ENCODE assay signal across 18 cellular contexts in genomic region chr16:14042706-14043105, GRCh38. TPM values are rescaled to one million over a fixed set of nuclear protein-coding genes. Genes with fewer than 3 reads are reported as not detected.
A peak's percentile ranks its signal among the peaks of the same experiment; 100 is the strongest.
DNase-seq lines count a peak whose midpoint lies in the region; ATAC-seq and TF ChIP-seq lines count a peak whose summit lies in the region.
"Had no signal": no experiment of that assay in that cellular context is flagged by ENCODE, and none has a peak within 500 bp of the region (broad histone marks: within the 10 kb centered on the region; RNA-seq: fewer than 3 reads in every experiment).

No MANE protein-coding gene starts in this region.

- H3K9me3 Mint-ChIP-seq in nephron progenitor cell: peaks cover 11% of the 10 kb centered on the region
- H3K9me3 Mint-ChIP-seq: activated T-helper 17 cell treated with anti-CD3 and anti-CD28 coated beads, Interleukin-2, amount 50 U/mL, for 72 hours had no signal

- H4K20me1 ChIP-seq in osteoblast (ENCODE audit: insufficient read depth, low read length): no peaks in the 10 kb centered on the region

- peaks cover 15% of the 10 kb centered on the region for H3K4me1 Mint-ChIP-seq in nephron progenitor cell
- H3K4me1 Mint-ChIP-seq: activated T-helper 17 cell treated with anti-CD3 and anti-CD28 coated beads, Interleukin-2, amount 50 U/mL, for 72 hours had no signal

- no peaks in the 10 kb centered on the region for H3K36me3 Mint-ChIP-seq in nephron progenitor cell (ENCODE audit: low read depth)
- H3K36me3 Mint-ChIP-seq: CD4-positive, CD25-positive, alpha-beta regulatory T cell had no signal

- no peaks in the 10 kb centered on the region for H3K36me3 ChIP-seq in body of pancreas (replicated peaks in 1 of 2; ENCODE audit: insufficient read depth in 1 of 2, low read depth in 2 of 2)
- no peaks in the 10 kb centered on the region for H3K36me3 ChIP-seq in osteoblast (ENCODE audit: insufficient read depth, low read length)
- H3K36me3 ChIP-seq: tibial nerve had no signal

- no peaks in the 10 kb centered on the region for H3K27me3 Mint-ChIP-seq in nephron progenitor cell (ENCODE audit: low read depth, poor library complexity)
- H3K27me3 Mint-ChIP-seq: activated T-helper 17 cell treated with anti-CD3 and anti-CD28 coated beads, Interleukin-2, amount 50 U/mL, for 72 hours had no signal

- DNase-seq in body of pancreas (peak in 1 of 4 donors; percentile 7), glomerular endothelial cell (ENCODE audit: extremely low read depth, low read depth, low spot score) (peak; percentile 94), nephron progenitor cell (no peak), osteoblast (ENCODE audit: insufficient read length, low spot score, missing footprints) (no peak), COLO668 (lab: John Stamatoyannopoulos, UW; ENCODE audit: unreplicated experiment) (no peak)
- no peak for DNase-seq in stimulated activated CD8-positive, alpha-beta memory T cell treated with anti-CD3 and anti-CD28 coated beads, Interleukin-4, amount 100 ng/mL, for 48 hours
- DNase-seq: CD4-positive, CD25-positive, alpha-beta regulatory T cell; effector memory CD4-positive, alpha-beta T cell; NCI-H1048; NCI-H2107; NCI-H524; T-helper 9 cell had no signal

- H3K79me2 ChIP-seq in osteoblast (ENCODE audit: insufficient read depth, low read length): no peaks in the 10 kb centered on the region

- H3K27me3 ChIP-seq in body of pancreas (no peaks in the 10 kb centered on the region), osteoblast (ENCODE audit: insufficient read depth, low read length) (no peaks in the 10 kb centered on the region)
- H3K27me3 ChIP-seq: tibial nerve had no signal

- no peak overlapping the region for H3K4me3 ChIP-seq in body of pancreas
- no peak overlapping the region for H3K4me3 ChIP-seq in osteoblast (ENCODE audit: insufficient read depth, low read length)
- H3K4me3 ChIP-seq: SK-N-MC, tibial nerve had no signal

- H3K4me2 ChIP-seq in osteoblast (ENCODE audit: insufficient read depth, low read length): no peak overlapping the region

- peak overlapping the region; percentile 55 for H3K27ac Mint-ChIP-seq in nephron progenitor cell
- H3K27ac Mint-ChIP-seq: activated T-helper 17 cell treated with anti-CD3 and anti-CD28 coated beads, Interleukin-2, amount 50 U/mL, for 72 hours; CD4-positive, CD25-positive, alpha-beta regulatory T cell had no signal

- no peaks in the 10 kb centered on the region for H3K4me1 ChIP-seq in body of pancreas
- no peaks in the 10 kb centered on the region for H3K4me1 ChIP-seq in osteoblast (ENCODE audit: insufficient read depth, low read length)
- H3K4me1 ChIP-seq: tibial nerve had no signal

- H3K4me3 Mint-ChIP-seq in nephron progenitor cell: no peak overlapping the region
- H3K4me3 Mint-ChIP-seq: activated T-helper 17 cell treated with anti-CD3 and anti-CD28 coated beads, Interleukin-2, amount 50 U/mL, for 72 hours; CD4-positive, CD25-positive, alpha-beta regulatory T cell had no signal

- TF ChIP-seq CTCF in body of pancreas (IDR thresholded peaks at IDR 0.05) (no peak), nephron progenitor cell (IDR thresholded peaks at IDR 0.05) (no peak), osteoblast (IDR thresholded peaks at IDR 0.05; ENCODE audit: extremely low read depth, low read depth, low read length) (no peak)

- no peak overlapping the region for H2AFZ ChIP-seq in osteoblast (ENCODE audit: low read length)

- 73 to 90% methylated on average over 10 of the region's 10 CpGs for WGBS in body of pancreas, 2 donors

- H3K27ac ChIP-seq in body of pancreas (no peak overlapping the region), temporal lobe (ENCODE audit: low read depth, low read length) (peak overlapping the region; percentile 1), osteoblast (ENCODE audit: low read depth, low read length) (no peak overlapping the region)
- H3K27ac ChIP-seq: SK-N-MC had no signal

- no peaks in the 10 kb centered on the region for H3K9me3 ChIP-seq in body of pancreas
- no peaks in the 10 kb centered on the region for H3K9me3 ChIP-seq in osteoblast (ENCODE audit: low read depth, low read length)

- ATAC-seq in body of pancreas (peak; percentile 55), HG02938 (IDR thresholded peaks at IDR 0.05; ENCODE audit: unreplicated experiment) (no peak)
- ATAC-seq: activated CD4-positive, CD25-positive, alpha-beta regulatory T cell treated with anti-CD3 and anti-CD28 coated beads, Interleukin-2, amount 50 U/mL, for 24 hours; activated T-helper 17 cell treated with anti-CD3 and anti-CD28 coated beads, Interleukin-2, amount 50 U/mL, for 72 hours had no signal

- intact Hi-C loops in body of pancreas (cut with DNase I): no loop called here

- TF ChIP-seq POLR2A in body of pancreas (IDR thresholded peaks at IDR 0.05): no peak

RNA-seq across cellular contexts. Expression of gene MRTFB, which starts 28.4 kb away (rescaled TPM):
- 10 to 100 TPM; 39.2 to 46.8 TPM for total RNA-seq in body of pancreas
- 10.3 and 26.8 TPM in 2 replicates for total RNA-seq in glomerular endothelial cell
- 36.9 TPM for total RNA-seq in temporal lobe
- 11.6 and 12.4 TPM in 2 replicates for total RNA-seq in osteoblast
